ENCODE assay signal across 1 cellular context in genomic region chr9:124771021-124771866, GRCh38.
TF ChIP-seq lines count a peak whose summit lies in the region.

Gene NR6A1 (minus strand): TSS chr9:124771311.

TF ChIP-seq in GM12878, 131 proteins besides CTCF, POLR2A, EP300 and RAD21 (continued from another document and continues in another):
- peak; percentile 96 for TF ChIP-seq E4F1 (IDR thresholded peaks at IDR 0.05; ENCODE audit: borderline replicate concordance, partially characterized antibody)
- peak; percentile 95 for TF ChIP-seq CREB1 (IDR thresholded peaks at IDR 0.05; ENCODE audit: low read depth)
- TF ChIP-seq SRF (IDR thresholded peaks at IDR 0.05; ENCODE audit: low read depth in 2 of 2, low read length in 2 of 2) = 0 out of 4 replicates have a peak, but pooled peaks of 1 of the 2 experiments have one; percentile 33
- peak; percentile 50 for TF ChIP-seq RELA (IDR thresholded peaks at IDR 0.05; ENCODE audit: borderline replicate concordance, partially characterized antibody)
- peak; percentile 86 for TF ChIP-seq SP1 (IDR thresholded peaks at IDR 0.05; ENCODE audit: low read depth, low read length)
- peak; percentile 72 for TF ChIP-seq IRF3 (IDR thresholded peaks at IDR 0.05)
- TF ChIP-seq ETV6 (conservative IDR thresholded peaks at IDR 0.05 in 1 of 2, IDR thresholded peaks at IDR 0.05 in 1 of 2; ENCODE audit: borderline replicate concordance in 1 of 2, low read depth in 1 of 2) = no peak; a peak in 1 of 4 replicates
- TF ChIP-seq MLLT1 (IDR thresholded peaks at IDR 0.05) = peak; percentile 88
- peak; percentile 97 for TF ChIP-seq NKRF (conservative IDR thresholded peaks at IDR 0.05)
- peak; percentile 84 for TF ChIP-seq USF1 (IDR thresholded peaks at IDR 0.05; ENCODE audit: borderline replicate concordance, extremely low read length, insufficient read depth, low read depth, low read length)
- TF ChIP-seq TAF1 (IDR thresholded peaks at IDR 0.05; ENCODE audit: borderline replicate concordance, low read depth, low read length) = peak; percentile 55; the same call in 1 of the 2 replicates
- TF ChIP-seq YY1 (IDR thresholded peaks at IDR 0.05; ENCODE audit: low read depth, low read length) = peak; percentile 76
- no peak for TF ChIP-seq JUNB (IDR thresholded peaks at IDR 0.05)
- TF ChIP-seq SIX5 (IDR thresholded peaks at IDR 0.05; ENCODE audit: low read depth, low read length, severe bottlenecking) = peak; percentile 89
- TF ChIP-seq CHD1 (IDR thresholded peaks at IDR 0.05; ENCODE audit: low read depth, low read length) = peak; percentile 100
- TF ChIP-seq ELK1 (IDR thresholded peaks at IDR 0.05; ENCODE audit: low read depth, low read length) = 0 out of 2 replicates have a peak, but pooled peaks have one; percentile 51
- 0 out of 2 replicates have a peak, but pooled peaks have one; percentile 28 for TF ChIP-seq NRF1 (conservative IDR thresholded peaks at IDR 0.05; ENCODE audit: low read depth, low read length)
- no peak for TF ChIP-seq ZNF384 (IDR thresholded peaks at IDR 0.05; ENCODE audit: borderline replicate concordance, low read depth, low read length)
- peak; percentile 47; the same call in 1 of the 2 replicates for TF ChIP-seq IRF4 (IDR thresholded peaks at IDR 0.05; ENCODE audit: low read depth, low read length)
- TF ChIP-seq MTA2 (IDR thresholded peaks at IDR 0.05; ENCODE audit: low read depth) = 0 out of 2 replicates have a peak, but pooled peaks have one; percentile 26
- no peak for TF ChIP-seq PRDM15 (CRISPR knock-in tag; IDR thresholded peaks at IDR 0.05)
- no peak for TF ChIP-seq HSF1 (IDR thresholded peaks at IDR 0.05; ENCODE audit: low read depth, low read length)
- TF ChIP-seq ATF2 (IDR thresholded peaks at IDR 0.05; ENCODE audit: low read length) = no peak
- peak; percentile 13 for TF ChIP-seq HDAC6 (IDR thresholded peaks at IDR 0.05; ENCODE audit: unreplicated experiment)
- peak; percentile 81 for TF ChIP-seq RUNX3 (IDR thresholded peaks at IDR 0.05; ENCODE audit: low read length)
- no peak for TF ChIP-seq TCF7 (IDR thresholded peaks at IDR 0.05; ENCODE audit: borderline replicate concordance)
- no peak for TF ChIP-seq PBX3 (IDR thresholded peaks at IDR 0.05; ENCODE audit: insufficient replicate concordance, low read depth, low read length)
- 0 out of 2 replicates have a peak, but pooled peaks have one; percentile 21 for TF ChIP-seq NFXL1 (IDR thresholded peaks at IDR 0.05; ENCODE audit: borderline replicate concordance)
- peak; percentile 94 for TF ChIP-seq HCFC1 (IDR thresholded peaks at IDR 0.05; ENCODE audit: low read length)
- TF ChIP-seq ZBTB40 (IDR thresholded peaks at IDR 0.05; ENCODE audit: borderline replicate concordance) = peak; percentile 74; the same call in 1 of the 2 replicates
- peak; percentile 50; the same call in 1 of the 2 replicates for TF ChIP-seq NFIC (IDR thresholded peaks at IDR 0.05; ENCODE audit: low read depth, low read length)
- no peak for TF ChIP-seq NR2C2 (IDR thresholded peaks at IDR 0.05; ENCODE audit: borderline replicate concordance, control insufficient read depth, insufficient read length, low read depth)
- TF ChIP-seq FOXK2 (IDR thresholded peaks at IDR 0.05) = peak; percentile 100
